ENCODE assay signal across 21 cellular contexts in genomic region chr13:53921473-53921872, GRCh38.
"Had no signal": no experiment of that assay in that cellular context is flagged by ENCODE, and none has a peak within 500 bp of the region (broad histone marks: within the 10 kb centered on the region; RNA-seq: fewer than 3 reads in every experiment).

No MANE protein-coding gene starts in this region.

- ATAC-seq: heart left ventricle, left colon, sciatic nerve had no signal

- DNase-seq: activated CD4-positive, alpha-beta T cell treated with anti-CD3 and anti-CD28 coated beads for 1 hour; activated CD8-positive, alpha-beta memory T cell treated with anti-CD3 and anti-CD28 coated beads for 24 hours; activated CD8-positive, alpha-beta memory T cell treated with anti-CD3 and anti-CD28 coated beads, Interleukin-2, amount 50 U/mL, for 4 hours; activated naive CD4-positive, alpha-beta T cell treated with anti-CD3 and anti-CD28 coated beads, Interleukin-2, amount 10 ng/mL, durations not matched to agents 7 days and 5 days; activated T-cell treated with anti-CD3 and anti-CD28 coated beads, Interleukin-2, amount 50 U/mL, for 24 hours; effector CD4-positive, alpha-beta T cell; islet precursor cell; left colon; mesendoderm; naive B cell; stimulated activated CD4-positive, alpha-beta T cell treated with anti-CD3 and anti-CD28 coated beads, Interleukin-2, amount 100 ng/mL, for 48 hours; stimulated activated CD8-positive, alpha-beta memory T cell treated with anti-CD3 and anti-CD28 coated beads, Interleukin-4, amount 100 ng/mL, for 48 hours; tibial artery; WERI-Rb-1 had no signal

- H3K27me3 ChIP-seq: heart left ventricle, tibial artery had no signal

- H3K27ac Mint-ChIP-seq: activated naive CD4-positive, alpha-beta T cell treated with anti-CD3 and anti-CD28 coated beads, Interleukin-2, amount 10 ng/mL, durations not matched to agents 7 days and 5 days; activated T-cell treated with anti-CD3 and anti-CD28 coated beads, Interleukin-2, amount 50 U/mL, for 24 hours; activated T-helper 2 cell treated with anti-CD3 and anti-CD28 coated beads, Interferon-gamma antibody, Interleukin-2, Interleukin-4, amounts not matched to agents 10 μg/mL and 5 μg/mL and 100 μg/mL, durations not matched to agents 14 hours and 24 hours and 36 hours; brain; dendritic cell treated with granulocyte-macrophage colony-stimulating factor and Interleukin-4, amounts not matched to agents 40 ng/mL and 50 ng/mL, for 4 days; naive B cell; stimulated activated naive CD8-positive, alpha-beta T cell treated with anti-CD3 and anti-CD28 coated beads, Interleukin-15, Interleukin-2, amounts not matched to agents 100 ng/mL and 50 ng/mL, for 24 hours had no signal

- H3K27me3 Mint-ChIP-seq: activated naive CD4-positive, alpha-beta T cell treated with anti-CD3 and anti-CD28 coated beads, Interleukin-2, amount 10 ng/mL, durations not matched to agents 7 days and 5 days; activated T-cell treated with anti-CD3 and anti-CD28 coated beads, Interleukin-2, amount 50 U/mL, for 24 hours; brain; dendritic cell treated with granulocyte-macrophage colony-stimulating factor and Interleukin-4, amounts not matched to agents 40 ng/mL and 50 ng/mL, for 4 days; naive B cell; stimulated activated naive CD8-positive, alpha-beta T cell treated with anti-CD3 and anti-CD28 coated beads, Interleukin-15, Interleukin-2, amounts not matched to agents 100 ng/mL and 50 ng/mL, for 24 hours had no signal

- H3K4me1 Mint-ChIP-seq: activated naive CD4-positive, alpha-beta T cell treated with anti-CD3 and anti-CD28 coated beads, Interleukin-2, amount 10 ng/mL, durations not matched to agents 7 days and 5 days; brain; naive B cell had no signal

- H3K27ac ChIP-seq: heart left ventricle, tibial artery, WERI-Rb-1 had no signal

- H3K36me3 ChIP-seq: heart left ventricle, tibial artery, WERI-Rb-1 had no signal

- H3K4me3 ChIP-seq: heart left ventricle, smooth muscle cell, tibial artery had no signal

- H3K4me1 ChIP-seq: heart left ventricle, tibial artery had no signal

- H3K4me3 Mint-ChIP-seq: activated naive CD4-positive, alpha-beta T cell treated with anti-CD3 and anti-CD28 coated beads, Interleukin-2, amount 10 ng/mL, durations not matched to agents 7 days and 5 days; activated T-cell treated with anti-CD3 and anti-CD28 coated beads, Interleukin-2, amount 50 U/mL, for 24 hours; brain; dendritic cell treated with granulocyte-macrophage colony-stimulating factor and Interleukin-4, amounts not matched to agents 40 ng/mL and 50 ng/mL, for 4 days; naive B cell; stimulated activated naive CD8-positive, alpha-beta T cell treated with anti-CD3 and anti-CD28 coated beads, Interleukin-15, Interleukin-2, amounts not matched to agents 100 ng/mL and 50 ng/mL, for 24 hours had no signal

- H3K9me3 ChIP-seq: heart left ventricle, tibial artery had no signal
